ENCODE assay signal across 12 cellular contexts in the genomic region with DNA sequence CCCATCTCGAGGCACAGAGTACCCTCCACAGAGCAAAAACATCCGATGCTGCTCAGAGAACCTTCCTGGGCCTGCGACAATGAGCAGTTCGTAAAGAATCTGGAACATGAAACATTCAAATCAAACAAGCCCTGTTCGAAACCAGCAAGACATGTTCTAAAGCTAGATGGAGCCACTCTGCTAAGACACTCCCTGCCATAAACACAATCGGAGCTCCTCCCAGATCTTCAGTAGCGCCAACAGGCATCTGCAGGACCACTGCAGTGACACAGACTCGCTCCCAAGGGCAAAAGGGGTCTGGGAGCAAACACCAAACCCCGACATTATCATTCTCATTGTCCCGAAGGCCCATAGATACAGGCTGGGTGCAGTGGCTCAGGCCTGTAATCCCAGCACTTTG.
DNase-seq lines count a peak whose midpoint lies in the region; ATAC-seq and TF ChIP-seq lines count a peak whose summit lies in the region.
"Had no signal": no experiment of that assay in that cellular context is flagged by ENCODE, and none has a peak within 500 bp of the region (broad histone marks: within the 10 kb centered on the region; RNA-seq: fewer than 3 reads in every experiment).

No MANE protein-coding gene starts in this region.

- TF ChIP-seq CTCF in vagina (IDR thresholded peaks at IDR 0.05) = peak in 1 of 3 experiments; percentile 35

- no peak overlapping the region for H3K4me3 ChIP-seq in muscle layer of duodenum (ENCODE audit: low read depth in 1 of 2, low read length in 2 of 2)
- H3K4me3 ChIP-seq in vagina = no peak overlapping the region

- no peaks in the 10 kb centered on the region for H3K36me3 ChIP-seq in muscle layer of duodenum (ENCODE audit: control insufficient read depth in 1 of 2, insufficient read depth in 2 of 2, low read length in 2 of 2)
- H3K36me3 ChIP-seq in vagina = no peaks in the 10 kb centered on the region

- H3K27me3 ChIP-seq in muscle layer of duodenum (ENCODE audit: low read depth, low read length) = no peaks in the 10 kb centered on the region
- H3K27me3 ChIP-seq in vagina = no peaks in the 10 kb centered on the region

- intact Hi-C loops in vagina (cut with DNase I) = loop anchor here (5.0 to 10.0 kb wide), 3 partner anchors 48 to 113 kb away; no protein-coding TSS in a partner anchor

- H3K9me3 ChIP-seq in muscle layer of duodenum (ENCODE audit: control insufficient read depth in 1 of 2, low read length in 2 of 2) (no peaks in the 10 kb centered on the region), vagina (no peaks in the 10 kb centered on the region)

- no peak for TF ChIP-seq POLR2A in vagina (IDR thresholded peaks at IDR 0.05)

- H3K4me1 ChIP-seq in muscle layer of duodenum (ENCODE audit: control insufficient read depth in 1 of 2, insufficient read depth in 2 of 2, low read length in 2 of 2) (peaks cover 0 to 4% of the 10 kb centered on the region in 2 donors), vagina (peaks cover 55% of the 10 kb centered on the region)

- H3K27ac ChIP-seq in muscle layer of duodenum (ENCODE audit: low read length) (peak overlapping the region; percentile 50), vagina (peak overlapping the region; percentile 81)
- H3K27ac ChIP-seq: KMS-11 had no signal

- DNase-seq in DMS 273 (lab: John Stamatoyannopoulos, UW; ENCODE audit: unreplicated experiment) (peak; percentile 24), DMS 273 treated with DMSO at 0.1 percent for 48 hours (lab: John Stamatoyannopoulos, UW) (no peak), fibroblast of gingiva (ENCODE audit: low read depth) (peak; percentile 67), vagina (ENCODE audit: extremely low spot score in 2 of 2) (no peak), globus pallidus (ENCODE audit: low spot score) (no peak)
- DNase-seq: 8988T; activated CD8-positive, alpha-beta T cell treated with anti-CD3 and anti-CD28 coated beads, Interleukin-2, amount 10 ng/mL, durations not matched to agents 7 days and 5 days; effector CD4-positive, alpha-beta T cell had no signal

- no peak for ATAC-seq in activated CD4-positive, CD25-positive, alpha-beta regulatory T cell treated with anti-CD3 and anti-CD28 coated beads, Interleukin-2, amount 50 U/mL, for 24 hours
- ATAC-seq in HG03342 (IDR thresholded peaks at IDR 0.05; ENCODE audit: unreplicated experiment) = no peak
- ATAC-seq: activated CD8-positive, alpha-beta T cell treated with anti-CD3 and anti-CD28 coated beads, Interleukin-2, amount 10 ng/mL, durations not matched to agents 7 days and 5 days had no signal

Comparison
In these comparisons a context has a peak if more than half of its experiments do, and no peak if none do; other contexts are left out.
1. DNase-seq: peak in DMS 273 (single experiment) and fibroblast of gingiva (single experiment); none in DMS 273 treated with DMSO at 0.1 percent for 48 hours (single experiment), vagina (0 of 2) and globus pallidus (single experiment).